Comparison of ENCODE assay signal across 8 cellular contexts in genomic region chr1:197675475-197676324, GRCh38.
A peak's percentile ranks its signal among the peaks of the same experiment; 100 is the strongest.
DNase-seq lines count a peak whose midpoint lies in the region; ATAC-seq and TF ChIP-seq lines count a peak whose summit lies in the region.

No MANE protein-coding gene starts in this region.

- no peaks in the 10 kb centered on the region for H3K36me3 ChIP-seq in ovary

- H3K27ac ChIP-seq in ovary: no peak overlapping the region

- no peaks in the 10 kb centered on the region for H3K27me3 ChIP-seq in ovary

- intact Hi-C loops in ovary (cut with DNase I): no loop called here

- TF ChIP-seq EP300 in ovary (IDR thresholded peaks at IDR 0.05): no peak

- H3K9me3 ChIP-seq in ovary: no peaks in the 10 kb centered on the region

- no peaks in the 10 kb centered on the region for H3K4me1 ChIP-seq in ovary (ENCODE audit: insufficient read depth)

- DNase-seq in ELR (ENCODE audit: low read depth) (peak; percentile 30), NCI-H69 (lab: John Stamatoyannopoulos, UW) (peak; percentile 96), fibroblast of gingiva (ENCODE audit: low read depth) (peak; percentile 26), ovary (peak in 4 of 5 donors; percentile 17 to 44 (median 28)), NCI-H226 (no peak), NCI-H774 (lab: John Stamatoyannopoulos, UW) (no peak)

- no peak for TF ChIP-seq CTCF in ovary (IDR thresholded peaks at IDR 0.05)

- WGBS in ovary, 3 donors: 44 to 56% (median 47%) methylated on average over 6 of the region's 6 CpGs

- ATAC-seq in HG03565 (IDR thresholded peaks at IDR 0.05; ENCODE audit: unreplicated experiment) (no peak), esophagus mucosa (no peak)

- H3K4me3 ChIP-seq in ovary: no peak overlapping the region

- TF ChIP-seq POLR2A in ovary (IDR thresholded peaks at IDR 0.05): no peak

Comparison
In these comparisons a context has a peak if more than half of its experiments do, and no peak if none do; other contexts are left out.
1. DNase-seq: peak in ELR (single experiment), NCI-H69 (single experiment), fibroblast of gingiva (single experiment) and ovary (4 of 5); none in NCI-H226 (single experiment) and NCI-H774 (single experiment).